ENCODE assay signal across 8 cellular contexts in the genomic region with DNA sequence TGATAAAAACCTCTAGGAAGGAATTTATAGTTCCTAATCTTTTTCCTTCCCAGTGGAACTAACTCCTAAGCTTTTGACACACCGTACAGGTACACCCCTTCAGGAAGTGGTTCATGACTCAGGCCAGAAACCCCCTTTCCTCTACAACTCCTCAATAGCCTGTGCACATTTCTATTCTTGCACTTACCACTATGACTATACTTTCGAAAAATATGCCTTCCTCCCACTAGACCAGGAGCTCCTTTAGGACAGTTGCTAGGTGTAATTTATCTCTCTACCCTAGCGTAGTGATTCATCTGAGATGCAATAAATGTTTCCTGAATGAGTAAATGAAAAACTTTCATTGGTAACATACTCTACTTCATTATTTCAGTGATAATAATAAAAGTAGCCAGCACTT. TPM values are rescaled to one million over a fixed set of nuclear protein-coding genes. Genes with fewer than 3 reads are reported as not detected.
DNase-seq lines count a peak whose midpoint lies in the region; ATAC-seq lines count a peak whose summit lies in the region.

No MANE protein-coding gene starts in this region.

- ATAC-seq in GM21619 (IDR thresholded peaks at IDR 0.05; ENCODE audit: unreplicated experiment) (peak; percentile 76), HG03520 (IDR thresholded peaks at IDR 0.05; ENCODE audit: unreplicated experiment) (no peak)

- DNase-seq in activated CD4-positive, alpha-beta T cell treated with anti-CD3 and anti-CD28 coated beads, Interleukin-2, amount 50 U/mL, for 48 hours, result peak; percentile 7 to 21
- DNase-seq in activated CD4-positive, alpha-beta T cell treated with anti-CD3 and anti-CD28 coated beads, Interleukin-2, amount 50 U/mL, for 4 hours, result no peak
- DNase-seq in M059J (ENCODE audit: low read depth), result peak; percentile 75
- DNase-seq in myocyte (ENCODE audit: low read depth), result peak; percentile 39
- DNase-seq in Ammon's horn (ENCODE audit: low spot score), result no peak
- no peak for DNase-seq in activated CD4-positive, alpha-beta T cell treated with anti-CD3 and anti-CD28 coated beads for 1 hour

RNA-seq across cellular contexts. Expression of gene MAP6, which starts 14.5 kb away (rescaled TPM):
- 0.02 and 0.32 TPM in 2 replicates for total RNA-seq in M059J (2014; rRNA removed; shearing (Covaris generic))
- 0.05 and 0.21 TPM in 2 replicates for total RNA-seq in myocyte
- 0.29 TPM for polyA plus RNA-seq in myocyte (2012)

Comparison
In these comparisons a context has a peak if more than half of its experiments do, and no peak if none do; other contexts are left out.
1. DNase-seq: peak in activated CD4-positive, alpha-beta T cell treated with anti-CD3 and anti-CD28 coated beads, Interleukin-2, amount 50 U/mL, for 48 hours (2 of 2), M059J (single experiment) and myocyte (single experiment); none in activated CD4-positive, alpha-beta T cell treated with anti-CD3 and anti-CD28 coated beads, Interleukin-2, amount 50 U/mL, for 4 hours (0 of 2), Ammon's horn (single experiment) and activated CD4-positive, alpha-beta T cell treated with anti-CD3 and anti-CD28 coated beads for 1 hour (single experiment).